In genomic region chr18:44715245-44715644, GRCh38 we compare ENCODE assay signal across 11 cellular contexts. TPM values are rescaled to one million over a fixed set of nuclear protein-coding genes. Genes with fewer than 3 reads are reported as not detected.
A peak's percentile ranks its signal among the peaks of the same experiment; 100 is the strongest.
DNase-seq lines count a peak whose midpoint lies in the region; ATAC-seq, FAIRE-seq and TF ChIP-seq lines count a peak whose summit lies in the region.
"Had no signal": no experiment of that assay in that cellular context is flagged by ENCODE, and none has a peak within 500 bp of the region (broad histone marks: within the 10 kb centered on the region; RNA-seq: fewer than 3 reads in every experiment).

No MANE protein-coding gene starts in this region.

- no peaks in the 10 kb centered on the region for H3K27me3 ChIP-seq in kidney epithelial cell (ENCODE audit: control insufficient read depth, insufficient read depth, low read length)

- H3K9me3 Mint-ChIP-seq in activated T-cell treated with anti-CD3 and anti-CD28 coated beads, Interleukin-2, amount 50 U/mL, for 4 hours = no peaks in the 10 kb centered on the region

- ATAC-seq in HG03342 (IDR thresholded peaks at IDR 0.05; ENCODE audit: unreplicated experiment) (no peak), GM21528 (IDR thresholded peaks at IDR 0.05; ENCODE audit: low FRiP score, unreplicated experiment) (no peak)
- no peak for ATAC-seq in activated T-cell treated with anti-CD3 and anti-CD28 coated beads, Interleukin-2, amount 50 U/mL, for 4 hours
- ATAC-seq: GM12878, HCT116 had no signal

- no peak overlapping the region for H3K4me3 ChIP-seq in kidney epithelial cell (ENCODE audit: low read depth, low read length)
- no peak overlapping the region for H3K4me3 ChIP-seq in skin epidermis
- H3K4me3 ChIP-seq: GM12878 had no signal

- no peaks in the 10 kb centered on the region for H3K27me3 Mint-ChIP-seq in activated T-cell treated with anti-CD3 and anti-CD28 coated beads, Interleukin-2, amount 50 U/mL, for 4 hours (ENCODE audit: low read depth)

- TF ChIP-seq CTCF in kidney epithelial cell (IDR thresholded peaks at IDR 0.05; ENCODE audit: insufficient read depth, low read length, poor library complexity, severe bottlenecking) = no peak

- no peak overlapping the region for H3K4me3 Mint-ChIP-seq in activated T-cell treated with anti-CD3 and anti-CD28 coated beads, Interleukin-2, amount 50 U/mL, for 4 hours

- no peak for FAIRE-seq in HTR-8/SVneo (lab: Jason Lieb, UNC)
- FAIRE-seq: GM12878 had no signal

- no peaks in the 10 kb centered on the region for H3K36me3 ChIP-seq in kidney epithelial cell (ENCODE audit: control insufficient read depth, insufficient read depth, low read length)

- peaks cover 3% of the 10 kb centered on the region for H3K36me3 Mint-ChIP-seq in activated T-cell treated with anti-CD3 and anti-CD28 coated beads, Interleukin-2, amount 50 U/mL, for 4 hours (ENCODE audit: insufficient read depth)

- H3K27ac ChIP-seq in skin epidermis = peak overlapping the region in 11 of 21 experiments; percentile 1 to 63 (median 31)

- H3K4me1 Mint-ChIP-seq in activated T-cell treated with anti-CD3 and anti-CD28 coated beads, Interleukin-2, amount 50 U/mL, for 4 hours (ENCODE audit: low read depth) = peaks cover 22% of the 10 kb centered on the region

- DNase-seq in HTR-8/SVneo (ENCODE audit: insufficient read length, low spot score) = peak; percentile 5
- peak; percentile 93 for DNase-seq in astrocyte of the hippocampus (ENCODE audit: low read depth, low spot score)
- peak; percentile 86 for DNase-seq in kidney epithelial cell (ENCODE audit: low read depth)
- DNase-seq in activated CD4-positive, alpha-beta T cell treated with anti-CD3 and anti-CD28 coated beads, Interleukin-2, amount 50 U/mL, for 4 hours = no peak
- DNase-seq in activated T-cell treated with anti-CD3 and anti-CD28 coated beads, Interleukin-2, amount 50 U/mL, for 4 hours = no peak
- DNase-seq: stimulated activated CD4-positive, alpha-beta T cell treated with anti-CD3 and anti-CD28 coated beads, Interleukin-4, amount 100 ng/mL, for 4 hours had no signal

RNA-seq across cellular contexts. Expression of gene SETBP1, which starts 34.6 kb away (rescaled TPM):
- total RNA-seq in kidney epithelial cell = 2.9 and 3.4 TPM in 2 replicates
- total RNA-seq in activated T-cell treated with anti-CD3 and anti-CD28 coated beads, Interleukin-2, amount 50 U/mL, for 4 hours = 1 to 10 TPM; 6.2 to 9.2 (median 7.6) TPM

Comparison
In these comparisons a context has a peak if more than half of its experiments do, and no peak if none do; other contexts are left out.
1. DNase-seq: peak in HTR-8/SVneo (single experiment), astrocyte of the hippocampus (single experiment) and kidney epithelial cell (single experiment); none in activated CD4-positive, alpha-beta T cell treated with anti-CD3 and anti-CD28 coated beads, Interleukin-2, amount 50 U/mL, for 4 hours (0 of 2) and activated T-cell treated with anti-CD3 and anti-CD28 coated beads, Interleukin-2, amount 50 U/mL, for 4 hours (single experiment).